8 cellular contexts compared by ENCODE assay signal in genomic region chr12:133037207-133038005, GRCh38. TPM values are rescaled to one million over a fixed set of nuclear protein-coding genes. Genes with fewer than 3 reads are reported as not detected.
DNase-seq lines count a peak whose midpoint lies in the region; ATAC-seq and TF ChIP-seq lines count a peak whose summit lies in the region.

ZNF84 (plus strand) TSS chr12:133037509; CDS start chr12:133041468, 3,959 bp downstream.

- DNase-seq in NCI-H187 treated with DMSO at 0.1 percent for 48 hours (lab: John Stamatoyannopoulos, UW): peak; percentile 90
- DNase-seq in anterior cingulate cortex (lab: John Stamatoyannopoulos, UW): peak; percentile 69 to 97 (median 92)
- peak; percentile 96 for DNase-seq in left ventricle myocardium superior
- DNase-seq in prostate gland (ENCODE audit: low spot score): peak; percentile 96

- TF ChIP-seq CTCF in prostate gland (IDR thresholded peaks at IDR 0.05): peak in 1 of 4 experiments; percentile 17

- H3K36me3 ChIP-seq in prostate gland (peaks cover 0 to under 1% of the 10 kb centered on the region in 2 donors), urinary bladder (ENCODE audit: insufficient read depth) (peaks cover 7% of the 10 kb centered on the region)

- H3K4me3 ChIP-seq in prostate gland (peak within 1 kb of the TSS; percentile 78 to 92), urinary bladder (ENCODE audit: low read depth, low read length) (peak within 1 kb of the TSS; percentile 85)

- ATAC-seq in GM18499 (IDR thresholded peaks at IDR 0.05; ENCODE audit: insufficient read depth, unreplicated experiment): peak; percentile 73
- ATAC-seq in HG02943 (IDR thresholded peaks at IDR 0.05; ENCODE audit: low read depth, unreplicated experiment): peak; percentile 87
- ATAC-seq in left ventricle myocardium superior: peak; percentile 98

- H3K9me3 ChIP-seq in prostate gland: no peaks in the 10 kb centered on the region

- no peaks in the 10 kb centered on the region for H3K27me3 ChIP-seq in prostate gland (replicated peaks; ENCODE audit: insufficient read depth)

- H3K27ac ChIP-seq in prostate gland (peak within 1 kb of the TSS; percentile 94 to 96), urinary bladder (ENCODE audit: low read depth) (peak within 1 kb of the TSS; percentile 99)

- intact Hi-C loops in T-helper 2 cell treated with Interferon-gamma antibody and Interleukin-4, amounts not matched to agents 100 ng/mL and 5 ng/mL, for 36 hours (cut with micrococcal nuclease): loop anchor here (1.0 kb wide), 6 partner anchors 51 to 150 kb away; partner anchors contain the start of genes CHFR, ZNF10, ZNF26 and ZNF268
- intact Hi-C loops in left ventricle myocardium superior (cut with micrococcal nuclease) (no loop called here), prostate gland (cut with DNase I) (loop anchor here (2.0 to 5.0 kb wide), 3 partner anchors 43 to 95 kb away; partner anchors contain the start of genes ZNF10, ZNF140, ZNF26 and ZNF891)

- WGBS in prostate gland: 0% methylated on average over 70 of the region's 103 CpGs
- under 1% methylated on average over 103 of the region's 103 CpGs for WGBS in urinary bladder

- H3K4me1 ChIP-seq in prostate gland (replicated peaks) (no peaks in the 10 kb centered on the region), urinary bladder (ENCODE audit: insufficient read depth) (no peaks in the 10 kb centered on the region)

- TF ChIP-seq POLR2A in prostate gland (IDR thresholded peaks at IDR 0.05): peak; percentile 71

RNA-seq across cellular contexts. Expression of gene ZNF84, which starts in this region (rescaled TPM):
- total RNA-seq in T-helper 2 cell treated with Interferon-gamma antibody and Interleukin-4, amounts not matched to agents 100 ng/mL and 5 ng/mL, for 36 hours: 23.2 and 25.0 TPM in 2 replicates
- total RNA-seq in left ventricle myocardium superior: 20.4 TPM
- 10 to 100 TPM; 22.2 to 52.0 TPM for total RNA-seq in prostate gland
- 78.4 TPM for total RNA-seq in urinary bladder
- polyA plus RNA-seq in urinary bladder: 13.8 TPM

Comparison
In these comparisons a context has a peak if more than half of its experiments do, and no peak if none do; other contexts are left out.
1. Peak in every context shown above with its lines: DNase-seq, ATAC-seq, H3K4me3 ChIP-seq and H3K27ac ChIP-seq.